8 cellular contexts compared by ENCODE assay signal in the genomic region with DNA sequence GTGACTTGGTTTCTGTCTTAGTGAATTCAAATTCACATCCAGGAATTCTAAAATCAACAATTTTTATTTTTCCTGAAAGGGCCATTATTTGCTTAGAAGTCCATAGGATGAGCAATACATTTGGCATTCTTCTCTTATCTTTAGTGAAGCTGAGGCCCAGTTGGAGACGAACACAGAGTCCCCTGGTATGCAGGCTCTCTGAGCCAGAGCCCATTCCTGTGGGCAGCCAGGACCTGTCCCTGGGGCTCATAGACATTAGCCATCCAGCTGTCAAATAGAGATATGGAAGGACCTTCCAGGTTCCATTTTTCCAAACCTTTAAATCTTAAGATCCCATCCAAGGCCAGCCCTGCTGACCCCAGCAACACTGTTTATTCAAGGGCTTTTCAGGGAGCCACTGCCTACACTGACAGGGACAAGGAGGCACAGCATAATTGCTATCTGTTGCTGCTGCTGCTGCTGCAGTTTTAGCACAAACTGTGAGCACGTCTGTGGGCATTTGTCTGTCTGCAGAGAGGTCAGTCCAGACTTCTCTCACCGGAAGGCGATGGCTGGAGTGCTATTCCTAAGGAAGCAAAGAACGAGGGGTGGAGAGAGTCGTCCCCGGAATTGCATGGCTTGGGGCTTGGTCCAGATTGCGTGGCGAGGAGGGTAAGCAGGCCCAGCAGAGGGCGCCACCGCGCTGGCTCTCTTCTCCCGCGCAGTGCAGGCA.
DNase-seq lines count a peak whose midpoint lies in the region; ATAC-seq lines count a peak whose summit lies in the region.

No MANE protein-coding gene starts in this region.

- no peak for ATAC-seq in GM18870 (IDR thresholded peaks at IDR 0.05; ENCODE audit: unreplicated experiment)

- DNase-seq in NCI-H1436 (lab: John Stamatoyannopoulos, UW) = peak; percentile 54
- DNase-seq in NCI-H1436 treated with DMSO at 0.1 percent for 48 hours (lab: John Stamatoyannopoulos, UW) = no peak
- peak; percentile 69 to 88 for DNase-seq in HAP-1 (ENCODE audit: low spot score in 2 of 2)
- DNase-seq in NCI-H2081 treated with DMSO at 0.1 percent for 48 hours (lab: John Stamatoyannopoulos, UW) = peak; percentile 7
- DNase-seq in activated CD8-positive, alpha-beta memory T cell treated with anti-CD3 and anti-CD28 coated beads, Interleukin-2, amount 50 U/mL, for 4 hours = peak; percentile 29
- DNase-seq in head of caudate nucleus = peak; percentile 15 to 78 (median 54)
- DNase-seq in posterior cingulate gyrus = peak in 9 of 10 donors; percentile 38 to 92 (median 61)

- H3K4me1 ChIP-seq in HAP-1 = no peaks in the 10 kb centered on the region

- in situ Hi-C loops in HAP-1 (cut with MboI; ENCODE audit: low sequenced_read_pairs) = no loop called here

- H3K4me3 ChIP-seq in HAP-1 = no peak overlapping the region

- H3K27me3 ChIP-seq in HAP-1 (ENCODE audit: low read depth) = no peaks in the 10 kb centered on the region

- H3K36me3 ChIP-seq in HAP-1 (replicated peaks) = no peaks in the 10 kb centered on the region

- intact Hi-C loops in head of caudate nucleus (cut with DNase I) = no loop called here
- intact Hi-C loops in posterior cingulate gyrus (cut with DNase I) = no loop called here

- no peaks in the 10 kb centered on the region for H3K9me3 ChIP-seq in HAP-1
